In genomic region chr5:171387255-171387969, GRCh38 we compare ENCODE assay signal across 1 cellular context.
A peak's percentile ranks its signal among the peaks of the same experiment; 100 is the strongest.
TF ChIP-seq lines count a peak whose summit lies in the region.

NPM1 (plus strand) TSS chr5:171387849; CDS start chr5:171387949, 100 bp downstream.

TF ChIP-seq in HepG2, 621 proteins besides CTCF, POLR2A, EP300 and RAD21 (continued from another document and continues in another):
- TF ChIP-seq BCL3 (CRISPR knock-in tag; IDR thresholded peaks at IDR 0.05): 0 out of 2 replicates have a peak, but pooled peaks have one; percentile 74
- no peak for TF ChIP-seq ZFP36L2 (CRISPR knock-in tag; IDR thresholded peaks at IDR 0.05)
- TF ChIP-seq ZNF430 (CRISPR knock-in tag; IDR thresholded peaks at IDR 0.05): no peak; the same call in none of the 2 replicates
- TF ChIP-seq ZNF407 (CRISPR knock-in tag; IDR thresholded peaks at IDR 0.05; ENCODE audit: not compliant biosample characterization): peak; percentile 74
- TF ChIP-seq SIX1 (CRISPR knock-in tag; IDR thresholded peaks at IDR 0.05; ENCODE audit: borderline replicate concordance): no peak
- TF ChIP-seq ZNF292 (CRISPR knock-in tag; IDR thresholded peaks at IDR 0.05; ENCODE audit: borderline replicate concordance, low read depth): no peak
- TF ChIP-seq EEA1 (CRISPR knock-in tag; IDR thresholded peaks at IDR 0.05; ENCODE audit: borderline replicate concordance): no peak
- TF ChIP-seq ATF7-NPFF (CRISPR knock-in tag; IDR thresholded peaks at IDR 0.05; ENCODE audit: low read depth): no peak; the same call in 1 of the 2 replicates
- no peak for TF ChIP-seq FOSL1 (CRISPR knock-in tag; IDR thresholded peaks at IDR 0.05; ENCODE audit: borderline replicate concordance)
- TF ChIP-seq MEF2D (CRISPR knock-in tag; IDR thresholded peaks at IDR 0.05): peak; percentile 48
- TF ChIP-seq HCFC1 (IDR thresholded peaks at IDR 0.05; ENCODE audit: low read depth, low read length): 0 out of 2 replicates have a peak, but pooled peaks have one; percentile 13
- no peak for TF ChIP-seq ZNF460 (CRISPR knock-in tag; IDR thresholded peaks at IDR 0.05; ENCODE audit: borderline replicate concordance)
- TF ChIP-seq NR2F2 (IDR thresholded peaks at IDR 0.05; ENCODE audit: borderline replicate concordance, low read depth): no peak
- TF ChIP-seq TOPORS (CRISPR knock-in tag; IDR thresholded peaks at IDR 0.05): 0 out of 2 replicates have a peak, but pooled peaks have one; percentile 40
- no peak for TF ChIP-seq NFE2L2 (IDR thresholded peaks at IDR 0.05; ENCODE audit: low read length)
- no peak for TF ChIP-seq TMF1 (CRISPR knock-in tag; IDR thresholded peaks at IDR 0.05; ENCODE audit: low read depth)
- no peak for TF ChIP-seq SIN3A (IDR thresholded peaks at IDR 0.05; ENCODE audit: borderline replicate concordance, low read depth, low read length)
- TF ChIP-seq ZBED4 (CRISPR knock-in tag; IDR thresholded peaks at IDR 0.05; ENCODE audit: borderline replicate concordance): peak; percentile 46; the same call in 1 of the 2 replicates
- TF ChIP-seq DNMT1 (CRISPR knock-in tag; IDR thresholded peaks at IDR 0.05): no peak
- TF ChIP-seq DPF2 (CRISPR knock-in tag; IDR thresholded peaks at IDR 0.05; ENCODE audit: borderline replicate concordance, low read depth): no peak
- TF ChIP-seq ZMYM3 (CRISPR knock-in tag; IDR thresholded peaks at IDR 0.05): no peak
- TF ChIP-seq ZNF337 (CRISPR knock-in tag; IDR thresholded peaks at IDR 0.05; ENCODE audit: borderline replicate concordance, low read depth): no peak
- TF ChIP-seq YEATS4 (CRISPR knock-in tag; IDR thresholded peaks at IDR 0.05; ENCODE audit: borderline replicate concordance): peak; percentile 89
- peak; percentile 97 for TF ChIP-seq E2F1 (CRISPR knock-in tag; IDR thresholded peaks at IDR 0.05)
- TF ChIP-seq KDM4B (CRISPR knock-in tag; IDR thresholded peaks at IDR 0.05): 0 out of 2 replicates have a peak, but pooled peaks have one; percentile 46
- no peak for TF ChIP-seq ZNF33A (CRISPR knock-in tag; IDR thresholded peaks at IDR 0.05; ENCODE audit: borderline replicate concordance)
- TF ChIP-seq ZNF280D (CRISPR knock-in tag; IDR thresholded peaks at IDR 0.05): 0 out of 2 replicates have a peak, but pooled peaks have one; percentile 23
- TF ChIP-seq ZNF121 (CRISPR knock-in tag; IDR thresholded peaks at IDR 0.05): no peak
- peak; percentile 65; the same call in 1 of the 2 replicates for TF ChIP-seq ARNTL (CRISPR knock-in tag; IDR thresholded peaks at IDR 0.05)
- TF ChIP-seq ZBTB20 (CRISPR knock-in tag; IDR thresholded peaks at IDR 0.05; ENCODE audit: borderline replicate concordance, low read depth): no peak
- TF ChIP-seq TIGD3 (CRISPR knock-in tag; IDR thresholded peaks at IDR 0.05; ENCODE audit: borderline replicate concordance): no peak
- no peak for TF ChIP-seq GLMP (CRISPR knock-in tag; IDR thresholded peaks at IDR 0.05; ENCODE audit: borderline replicate concordance)
